In the genomic region with DNA sequence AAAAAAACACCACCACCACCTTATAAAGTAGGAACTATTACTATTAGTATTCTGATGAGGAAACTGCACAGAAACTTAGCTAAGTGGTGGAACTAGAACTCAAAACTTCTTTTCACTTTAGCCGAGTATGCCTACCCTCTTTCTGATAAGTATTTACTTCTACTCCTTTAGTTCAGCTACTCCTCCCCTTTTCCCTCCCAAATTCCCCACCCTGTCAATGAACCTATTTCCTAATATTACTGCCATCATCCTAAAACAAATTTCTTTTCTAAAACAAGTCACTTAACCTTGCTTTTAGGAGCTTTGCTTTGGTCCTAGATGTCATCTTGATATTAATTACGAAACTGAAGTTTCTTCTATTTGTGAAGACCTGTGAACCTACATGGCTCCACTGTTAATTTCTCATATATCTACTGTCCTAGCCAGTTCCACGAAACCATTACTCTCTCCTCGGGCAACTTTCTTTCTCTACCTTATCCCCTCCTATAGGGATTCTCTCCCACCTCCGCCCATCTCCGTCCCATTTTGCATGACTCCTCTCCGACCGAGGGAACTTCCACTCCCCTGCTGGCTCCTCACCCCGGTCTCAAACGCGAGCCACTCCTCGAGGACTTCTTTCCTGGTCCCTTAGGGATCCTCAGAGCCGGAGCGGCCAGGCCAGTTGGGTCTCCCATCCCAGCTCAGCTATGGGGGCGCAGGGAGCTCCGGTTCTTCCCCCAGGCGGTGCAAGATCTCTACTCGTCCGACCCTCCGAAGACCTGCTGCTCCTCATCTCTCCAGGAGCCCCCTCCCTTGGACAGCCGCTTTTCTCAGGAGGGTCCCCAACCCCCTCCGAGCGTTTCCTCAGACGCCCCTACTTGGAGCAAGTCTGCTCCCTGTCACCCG, we compare ENCODE assay signal across 8 cellular contexts. TPM values are rescaled to one million over a fixed set of nuclear protein-coding genes. Genes with fewer than 3 reads are reported as not detected.
DNase-seq lines count a peak whose midpoint lies in the region; ATAC-seq and TF ChIP-seq lines count a peak whose summit lies in the region.

No MANE protein-coding gene starts in this region.

- TF ChIP-seq CTCF in neutrophil (IDR thresholded peaks at IDR 0.05) = no peak

- peak; percentile 14 for DNase-seq in GM04504 (ENCODE audit: low read depth)
- peak; percentile 40 for DNase-seq in MG63
- DNase-seq in activated effector memory CD4-positive, alpha-beta T cell treated with Interleukin-2 at 50 U/mL for 16 hours = peak; percentile 7
- peak; percentile 64 for DNase-seq in glomerular visceral epithelial cell (ENCODE audit: extremely low spot score)
- DNase-seq in NCI-H128 (lab: John Stamatoyannopoulos, UW; ENCODE audit: unreplicated experiment) = no peak
- no peak for DNase-seq in COR-L47 (lab: John Stamatoyannopoulos, UW)

- H3K27me3 ChIP-seq in MG63 (no peaks in the 10 kb centered on the region), neutrophil (no peaks in the 10 kb centered on the region)

- H3K36me3 ChIP-seq in MG63 (no peaks in the 10 kb centered on the region), neutrophil (peaks cover 31% of the 10 kb centered on the region)

- H3K4me3 ChIP-seq in MG63 (peak overlapping the region; percentile 64), neutrophil (ENCODE audit: low read depth in 1 of 2, low read length in 1 of 2) (peak overlapping the region; percentile 94)

- ATAC-seq in HG02840 (IDR thresholded peaks at IDR 0.05; ENCODE audit: low FRiP score, unreplicated experiment) = no peak

- H3K27ac ChIP-seq in neutrophil = peak overlapping the region; percentile 90

- H3K4me1 ChIP-seq in neutrophil (ENCODE audit: control insufficient read depth in 1 of 2, insufficient read depth in 1 of 2, low read depth in 1 of 2, low read length in 1 of 2) = peaks cover 81 to 83% of the 10 kb centered on the region in 2 experiments

- H3K9me3 ChIP-seq in MG63 = no peaks in the 10 kb centered on the region
- H3K9me3 ChIP-seq in neutrophil = no peaks in the 10 kb centered on the region

RNA-seq across cellular contexts. Expression of a gene that starts 1.1 kb away (rescaled TPM):
- 12.2 and 21.5 TPM in 2 replicates for total RNA-seq in MG63 (2014; rRNA removed; shearing (Covaris generic); ENCODE audit: low replicate concordance)

RNA-seq across cellular contexts. Expression of a gene that starts 33.4 kb away (rescaled TPM):
- total RNA-seq in MG63 (2014; rRNA removed; shearing (Covaris generic); ENCODE audit: low replicate concordance) = 14.2 and 23.6 TPM in 2 replicates

Comparison
In these comparisons a context has a peak if more than half of its experiments do, and no peak if none do; other contexts are left out.
1. DNase-seq: peak in GM04504 (single experiment), MG63 (single experiment), activated effector memory CD4-positive, alpha-beta T cell treated with Interleukin-2 at 50 U/mL for 16 hours (single experiment) and glomerular visceral epithelial cell (single experiment); none in NCI-H128 (single experiment) and COR-L47 (single experiment).